13 cellular contexts compared by ENCODE assay signal in genomic region chr12:80714055-80714454, GRCh38. TPM values are rescaled to one million over a fixed set of nuclear protein-coding genes. Genes with fewer than 3 reads are reported as not detected.
A peak's percentile ranks its signal among the peaks of the same experiment; 100 is the strongest.
DNase-seq lines count a peak whose midpoint lies in the region; ATAC-seq and TF ChIP-seq lines count a peak whose summit lies in the region.
"Had no signal": no experiment of that assay in that cellular context is flagged by ENCODE, and none has a peak within 500 bp of the region (broad histone marks: within the 10 kb centered on the region; RNA-seq: fewer than 3 reads in every experiment).

No MANE protein-coding gene starts in this region.

- 12 to 16% (median 13%) methylated on average over 16 of the region's 16 CpGs for WGBS in psoas muscle, 3 donors
- 9 to 15% methylated on average over 16 of the region's 16 CpGs for WGBS in sigmoid colon, 2 donors

- no peak overlapping the region for H3K4me3 ChIP-seq in H7 (ENCODE audit: insufficient read depth, low read depth, low read length)
- H3K4me3 ChIP-seq in astrocyte of the spinal cord (ENCODE audit: low read depth, low read length) = peak overlapping the region; percentile 19
- H3K4me3 ChIP-seq in iPS-18c (ENCODE audit: insufficient read depth, low read depth, low read length) = peak overlapping the region; percentile 40; the same call in 1 of the 2 replicates
- peak overlapping the region; percentile 62 for H3K4me3 ChIP-seq in psoas muscle
- no peak overlapping the region for H3K4me3 ChIP-seq in sigmoid colon
- H3K4me3 ChIP-seq: BLaER1 had no signal

- ATAC-seq in psoas muscle = peak; percentile 2 to 58 (median 42)
- ATAC-seq: naive thymus-derived CD4-positive, alpha-beta T cell had no signal

- DNase-seq in H7 (peak; percentile 35), astrocyte of the spinal cord (ENCODE audit: low read depth, low spot score) (peak; percentile 53), psoas muscle (peak; percentile 13 to 66), sigmoid colon (no peak), mesenteric fat pad (ENCODE audit: low spot score) (no peak), SHP77 (lab: John Stamatoyannopoulos, UW) (no peak)
- no peak for DNase-seq in stimulated activated CD4-positive, alpha-beta T cell treated with anti-CD3 and anti-CD28 coated beads, Interleukin-2, amount 100 ng/mL, for 48 hours
- DNase-seq: hippocampal formation; naive thymus-derived CD4-positive, alpha-beta T cell; NCI-H2227 treated with DMSO at 0.1 percent for 48 hours had no signal

- TF ChIP-seq POLR2A in sigmoid colon (IDR thresholded peaks at IDR 0.05) = no peak

- TF ChIP-seq CTCF in astrocyte of the spinal cord (IDR thresholded peaks at IDR 0.05; ENCODE audit: low read depth, low read length) (no peak), psoas muscle (IDR thresholded peaks at IDR 0.05) (no peak), sigmoid colon (IDR thresholded peaks at IDR 0.05) (no peak)

- peaks cover 2% of the 10 kb centered on the region for H3K9me3 ChIP-seq in iPS-18c (ENCODE audit: control insufficient read depth, insufficient read depth, low read length)
- H3K9me3 ChIP-seq in psoas muscle = no peaks in the 10 kb centered on the region
- no peaks in the 10 kb centered on the region for H3K9me3 ChIP-seq in sigmoid colon

- TF ChIP-seq EP300 in sigmoid colon (IDR thresholded peaks at IDR 0.05) = no peak

- H3K36me3 ChIP-seq in H7 (replicated peaks; ENCODE audit: control insufficient read depth, insufficient read depth, low read length) (no peaks in the 10 kb centered on the region), psoas muscle (ENCODE audit: insufficient read depth in 1 of 2, low read depth in 1 of 2) (peaks cover 0 to 4% of the 10 kb centered on the region in 2 donors), sigmoid colon (no peaks in the 10 kb centered on the region)
- H3K36me3 ChIP-seq: BLaER1 had no signal

- H3K27ac ChIP-seq in psoas muscle = peak overlapping the region; percentile 79
- H3K27ac ChIP-seq in sigmoid colon = no peak overlapping the region
- H3K27ac ChIP-seq: BLaER1 had no signal

- in situ Hi-C loops in astrocyte of the spinal cord (cut with HindIII; ENCODE audit: low sequenced_read_pairs) = no loop called here

- intact Hi-C loops in psoas muscle (cut with DNase I) = loop anchor here in 1 of 2 donors (2.0 to 5.0 kb wide), 2 partner anchors 48 to 241 kb away; no protein-coding TSS in a partner anchor
- intact Hi-C loops in sigmoid colon (cut with DNase I) = no loop called here

- peaks cover 15% of the 10 kb centered on the region for H3K4me1 ChIP-seq in psoas muscle
- H3K4me1 ChIP-seq in sigmoid colon = no peaks in the 10 kb centered on the region
- H3K4me1 ChIP-seq: BLaER1 had no signal

- H3K27me3 ChIP-seq in H7 (ENCODE audit: control insufficient read depth, insufficient read depth, low read length) = peaks cover 73% of the 10 kb centered on the region
- no peaks in the 10 kb centered on the region for H3K27me3 ChIP-seq in psoas muscle (ENCODE audit: insufficient read depth in 3 of 3, low read length in 2 of 3)
- peaks cover 4 to 71% (median 21%) of the 10 kb centered on the region in 3 donors for H3K27me3 ChIP-seq in sigmoid colon
- H3K27me3 ChIP-seq: BLaER1 had no signal

RNA-seq across cellular contexts. Expression of gene MYF5, which starts 2.7 kb away (rescaled TPM):
- 0.11 TPM in 1 of 2 replicates, not detected in the other for total RNA-seq in H7 (2014; rRNA removed; shearing (Covaris generic))
- total RNA-seq in psoas muscle = 1 to 10 TPM; 2.3 to 4.7 (median 3.5) TPM
- polyA plus RNA-seq in psoas muscle = 1 to 10 TPM; 1.3 to 3.7 (median 3.0) TPM
- not detected for total RNA-seq in sigmoid colon
- polyA plus RNA-seq in sigmoid colon = not detected
- total RNA-seq in mesenteric fat pad = not detected
- total RNA-seq: naive thymus-derived CD4-positive, alpha-beta T cell; T-helper 2 cell treated with Interferon-gamma antibody and Interleukin-4, amounts not matched to agents 100 ng/mL and 5 ng/mL, for 36 hours had no signal
- polyA plus RNA-seq: naive thymus-derived CD4-positive, alpha-beta T cell had no signal

RNA-seq across cellular contexts. Expression of gene MYF6, which starts 6.6 kb away (rescaled TPM):
- total RNA-seq in H7 (2014; rRNA removed; shearing (Covaris generic)) = 0.11 TPM in 1 of 2 replicates, not detected in the other
- total RNA-seq in psoas muscle (100 to 1,000 TPM; 300 to 480 (median 372) TPM), sigmoid colon (not detected), mesenteric fat pad (not detected)
- polyA plus RNA-seq in psoas muscle (1,000 to 10,000 TPM in 2 of 3 donors, 10 to 100 TPM in 1; 66.7 to 1,359 (median 1,026) TPM), sigmoid colon (not detected)
- total RNA-seq: naive thymus-derived CD4-positive, alpha-beta T cell; T-helper 2 cell treated with Interferon-gamma antibody and Interleukin-4, amounts not matched to agents 100 ng/mL and 5 ng/mL, for 36 hours had no signal
- polyA plus RNA-seq: naive thymus-derived CD4-positive, alpha-beta T cell had no signal

Comparison
In these comparisons a context has a peak if more than half of its experiments do, and no peak if none do; other contexts are left out.
1. DNase-seq: peak in H7 (single experiment), astrocyte of the spinal cord (single experiment) and psoas muscle (2 of 2); none in sigmoid colon (single experiment), stimulated activated CD4-positive, alpha-beta T cell treated with anti-CD3 and anti-CD28 coated beads, Interleukin-2, amount 100 ng/mL, for 48 hours (0 of 2), mesenteric fat pad (single experiment) and SHP77 (0 of 2).
2. H3K4me3 ChIP-seq: peak in astrocyte of the spinal cord (single experiment), iPS-18c (single experiment) and psoas muscle (single experiment); none in H7 (single experiment) and sigmoid colon (0 of 4).
3. RNA of gene MYF6, which starts 6.6 kb away (total RNA-seq): 300 to 480 TPM in psoas muscle; not detected in mesenteric fat pad (single experiment), 0.11 TPM in H7 and not detected in sigmoid colon; every median in the first group is over 100 times any median in the second.